ENCODE assay signal across 39 cellular contexts in the genomic region with DNA sequence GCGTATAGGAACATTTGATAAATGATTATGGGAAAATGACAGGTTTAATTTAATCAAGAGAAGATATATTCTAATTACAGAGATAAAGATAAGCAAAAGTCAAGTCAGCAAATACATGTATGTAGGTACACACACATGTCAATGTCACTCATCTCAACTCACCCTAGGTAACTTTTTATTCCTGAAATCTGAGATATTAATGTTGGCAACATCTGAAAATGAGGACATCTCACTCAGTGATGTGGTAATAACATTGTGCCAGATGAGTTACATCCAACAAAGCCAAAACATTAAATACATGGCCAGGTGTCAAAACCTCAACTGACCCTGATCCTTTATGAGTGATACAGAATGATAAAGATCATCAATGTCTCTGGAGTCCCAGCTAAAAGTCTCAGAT.
"Had no signal": no experiment of that assay in that cellular context is flagged by ENCODE, and none has a peak within 500 bp of the region (broad histone marks: within the 10 kb centered on the region; RNA-seq: fewer than 3 reads in every experiment).

No MANE protein-coding gene starts in this region.

- H3K9me3 ChIP-seq: adrenal gland, ascending aorta, body of pancreas, breast epithelium had no signal

- ATAC-seq: activated naive CD4-positive, alpha-beta T cell treated with anti-CD3 and anti-CD28 coated beads, Interleukin-2, amount 50 U/mL, for 72 hours; activated naive CD8-positive, alpha-beta T cell treated with anti-CD3 and anti-CD28 coated beads, Interleukin-2, amount 50 U/mL, for 24 hours; activated T-cell treated with anti-CD3 and anti-CD28 coated beads, Interleukin-2, amount 50 U/mL, for 4 hours; activated T-cell treated with anti-CD3 and anti-CD28 coated beads, Interleukin-2, amount 50 U/mL, for 72 hours; activated T-helper 17 cell treated with anti-CD3 and anti-CD28 coated beads, Interleukin-2, amount 50 U/mL, for 72 hours; body of pancreas had no signal

- H3K4me1 Mint-ChIP-seq: activated naive CD4-positive, alpha-beta T cell treated with anti-CD3 and anti-CD28 coated beads, Interleukin-2, amount 10 ng/mL, durations not matched to agents 7 days and 5 days; activated naive CD4-positive, alpha-beta T cell treated with anti-CD3 and anti-CD28 coated beads, Interleukin-2, amount 50 U/mL, for 24 hours; activated naive CD8-positive, alpha-beta T cell treated with anti-CD3 and anti-CD28 coated beads for 36 hours; activated naive CD8-positive, alpha-beta T cell treated with anti-CD3 and anti-CD28 coated beads, Interleukin-2, amount 10 ng/mL, durations not matched to agents 7 days and 5 days; activated naive CD8-positive, alpha-beta T cell treated with anti-CD3 and anti-CD28 coated beads, Interleukin-2, amount 50 U/mL, for 24 hours; activated T-helper 17 cell treated with anti-CD3 and anti-CD28 coated beads, Interleukin-2, amount 50 U/mL, for 72 hours; brain; central memory CD8-positive, alpha-beta T cell had no signal

- H3K36me3 Mint-ChIP-seq: activated naive CD4-positive, alpha-beta T cell treated with anti-CD3 and anti-CD28 coated beads, Interleukin-2, amount 10 ng/mL, durations not matched to agents 7 days and 5 days; activated naive CD4-positive, alpha-beta T cell treated with anti-CD3 and anti-CD28 coated beads, Interleukin-2, amount 50 U/mL, for 24 hours; activated naive CD4-positive, alpha-beta T cell treated with anti-CD3 and anti-CD28 coated beads, Interleukin-2, amount 50 U/mL, for 72 hours; activated naive CD8-positive, alpha-beta T cell; activated naive CD8-positive, alpha-beta T cell treated with anti-CD3 and anti-CD28 coated beads for 36 hours; activated naive CD8-positive, alpha-beta T cell treated with anti-CD3 and anti-CD28 coated beads, Interleukin-2, amount 10 ng/mL, durations not matched to agents 7 days and 5 days had no signal

- H3K9me3 Mint-ChIP-seq: activated naive CD4-positive, alpha-beta T cell treated with anti-CD3 and anti-CD28 coated beads for 36 hours; activated naive CD4-positive, alpha-beta T cell treated with anti-CD3 and anti-CD28 coated beads, Interleukin-2, amount 10 ng/mL, durations not matched to agents 7 days and 5 days; activated naive CD4-positive, alpha-beta T cell treated with anti-CD3 and anti-CD28 coated beads, Interleukin-2, amount 50 U/mL, for 24 hours; activated naive CD4-positive, alpha-beta T cell treated with anti-CD3 and anti-CD28 coated beads, Interleukin-2, amount 50 U/mL, for 72 hours; activated naive CD8-positive, alpha-beta T cell treated with anti-CD3 and anti-CD28 coated beads for 36 hours; activated naive CD8-positive, alpha-beta T cell treated with anti-CD3 and anti-CD28 coated beads, Interleukin-2, amount 10 ng/mL, durations not matched to agents 7 days and 5 days; activated naive CD8-positive, alpha-beta T cell treated with anti-CD3 and anti-CD28 coated beads, Interleukin-2, amount 50 U/mL, for 24 hours; activated T-cell treated with anti-CD3 and anti-CD28 coated beads, Interleukin-2, amount 50 U/mL, for 24 hours; activated T-cell treated with anti-CD3 and anti-CD28 coated beads, Interleukin-2, amount 50 U/mL, for 4 hours; activated T-cell treated with anti-CD3 and anti-CD28 coated beads, Interleukin-2, amount 50 U/mL, for 72 hours; activated T-helper 1 cell treated with anti-CD3 and anti-CD28 coated beads, Interleukin-12 subunit alpha, Interleukin-12 subunit beta, Interleukin-2, Interleukin-4 antibody, amounts not matched to agents 30 ng/mL and 10 ng/mL and 1 ng/mL, durations not matched to agents 14 hours and 24 hours and 36 hours; activated T-helper 17 cell treated with anti-CD3 and anti-CD28 coated beads, Interleukin-2, amount 50 U/mL, for 72 hours; activated T-helper 2 cell treated with anti-CD3 and anti-CD28 coated beads, Interferon-gamma antibody, Interleukin-2, Interleukin-4, amounts not matched to agents 10 μg/mL and 5 μg/mL and 100 μg/mL, durations not matched to agents 14 hours and 24 hours and 36 hours; central memory CD8-positive, alpha-beta T cell had no signal

- H3K36me3 ChIP-seq: adrenal gland, ascending aorta, brain microvascular endothelial cell, breast epithelium, cardiac muscle cell had no signal

- FAIRE-seq: bronchial epithelial cell had no signal

- H3K4me3 ChIP-seq: adrenal gland, ascending aorta, body of pancreas, breast epithelium, cardiac muscle cell had no signal

- H3K4me1 ChIP-seq: adrenal gland, ascending aorta, body of pancreas, breast epithelium had no signal

- DNase-seq: activated effector memory CD4-positive, alpha-beta T cell treated with anti-CD3 and anti-CD28 coated beads, Interleukin-2, amount 50 U/mL, for 16 hours; activated effector memory CD4-positive, alpha-beta T cell treated with Interleukin-2 at 50 U/mL for 16 hours; activated gamma-delta T cell; activated gamma-delta T cell treated with Interleukin-2 at 50 U/mL for 16 hours; activated naive CD4-positive, alpha-beta T cell; activated naive CD4-positive, alpha-beta T cell treated with anti-CD3 and anti-CD28 coated beads for 36 hours; activated naive CD4-positive, alpha-beta T cell treated with anti-CD3 and anti-CD28 coated beads, Interleukin-2, amount 10 ng/mL, durations not matched to agents 7 days and 5 days; activated naive CD4-positive, alpha-beta T cell treated with anti-CD3 and anti-CD28 coated beads, Interleukin-2, amount 50 U/mL, for 16 hours; activated naive CD4-positive, alpha-beta T cell treated with Interleukin-2 at 50 U/mL for 16 hours; activated naive CD8-positive, alpha-beta T cell treated with anti-CD3 and anti-CD28 coated beads for 36 hours; activated naive CD8-positive, alpha-beta T cell treated with anti-CD3 and anti-CD28 coated beads, Interleukin-2, amount 10 ng/mL, durations not matched to agents 7 days and 5 days; activated naive CD8-positive, alpha-beta T cell treated with anti-CD3 and anti-CD28 coated beads, Interleukin-2, amount 50 U/mL, for 24 hours; activated T-cell treated with anti-CD3 and anti-CD28 coated beads, Interleukin-2, amount 50 U/mL, for 1 hour; activated T-cell treated with anti-CD3 and anti-CD28 coated beads, Interleukin-2, amount 50 U/mL, for 24 hours; activated T-cell treated with anti-CD3 and anti-CD28 coated beads, Interleukin-2, amount 50 U/mL, for 4 hours; activated T-cell treated with anti-CD3 and anti-CD28 coated beads, Interleukin-2, amount 50 U/mL, for 48 hours; activated T-cell treated with anti-CD3 and anti-CD28 coated beads, Interleukin-2, amount 50 U/mL, for 72 hours; adrenal gland; amniotic stem cell; amygdala; anterior cingulate cortex; aorta; body of pancreas; brain microvascular endothelial cell; caudate nucleus; central memory CD4-positive, alpha-beta T cell; cerebellar nuclear complex had no signal

- H3K27me3 Mint-ChIP-seq: activated naive CD4-positive, alpha-beta T cell treated with anti-CD3 and anti-CD28 coated beads, Interleukin-2, amount 10 ng/mL, durations not matched to agents 7 days and 5 days; activated naive CD4-positive, alpha-beta T cell treated with anti-CD3 and anti-CD28 coated beads, Interleukin-2, amount 50 U/mL, for 24 hours; activated naive CD8-positive, alpha-beta T cell; activated naive CD8-positive, alpha-beta T cell treated with anti-CD3 and anti-CD28 coated beads for 36 hours; activated naive CD8-positive, alpha-beta T cell treated with anti-CD3 and anti-CD28 coated beads, Interleukin-2, amount 10 ng/mL, durations not matched to agents 7 days and 5 days; activated naive CD8-positive, alpha-beta T cell treated with anti-CD3 and anti-CD28 coated beads, Interleukin-2, amount 50 U/mL, for 24 hours; activated T-helper 17 cell treated with anti-CD3 and anti-CD28 coated beads, Interleukin-2, amount 50 U/mL, for 72 hours; brain; central memory CD8-positive, alpha-beta T cell had no signal

- H3K4me3 Mint-ChIP-seq: activated naive CD4-positive, alpha-beta T cell treated with anti-CD3 and anti-CD28 coated beads for 36 hours; activated naive CD4-positive, alpha-beta T cell treated with anti-CD3 and anti-CD28 coated beads, Interleukin-2, amount 10 ng/mL, durations not matched to agents 7 days and 5 days; activated naive CD4-positive, alpha-beta T cell treated with anti-CD3 and anti-CD28 coated beads, Interleukin-2, amount 50 U/mL, for 24 hours; activated naive CD8-positive, alpha-beta T cell; activated naive CD8-positive, alpha-beta T cell treated with anti-CD3 and anti-CD28 coated beads for 36 hours; activated naive CD8-positive, alpha-beta T cell treated with anti-CD3 and anti-CD28 coated beads, Interleukin-2, amount 10 ng/mL, durations not matched to agents 7 days and 5 days; activated naive CD8-positive, alpha-beta T cell treated with anti-CD3 and anti-CD28 coated beads, Interleukin-2, amount 50 U/mL, for 24 hours; activated T-cell treated with anti-CD3 and anti-CD28 coated beads, Interleukin-2, amount 50 U/mL, for 24 hours; activated T-cell treated with anti-CD3 and anti-CD28 coated beads, Interleukin-2, amount 50 U/mL, for 4 hours; activated T-cell treated with anti-CD3 and anti-CD28 coated beads, Interleukin-2, amount 50 U/mL, for 72 hours; activated T-helper 1 cell treated with anti-CD3 and anti-CD28 coated beads, Interleukin-12 subunit alpha, Interleukin-12 subunit beta, Interleukin-2, Interleukin-4 antibody, amounts not matched to agents 30 ng/mL and 10 ng/mL and 1 ng/mL, durations not matched to agents 14 hours and 24 hours and 36 hours; activated T-helper 17 cell treated with anti-CD3 and anti-CD28 coated beads, Interleukin-2, amount 50 U/mL, for 72 hours; brain; central memory CD8-positive, alpha-beta T cell had no signal

- H3K27ac Mint-ChIP-seq: activated naive CD4-positive, alpha-beta T cell treated with anti-CD3 and anti-CD28 coated beads for 36 hours; activated naive CD4-positive, alpha-beta T cell treated with anti-CD3 and anti-CD28 coated beads, Interleukin-2, amount 10 ng/mL, durations not matched to agents 7 days and 5 days; activated naive CD4-positive, alpha-beta T cell treated with anti-CD3 and anti-CD28 coated beads, Interleukin-2, amount 50 U/mL, for 24 hours; activated naive CD4-positive, alpha-beta T cell treated with anti-CD3 and anti-CD28 coated beads, Interleukin-2, amount 50 U/mL, for 72 hours; activated naive CD8-positive, alpha-beta T cell; activated naive CD8-positive, alpha-beta T cell treated with anti-CD3 and anti-CD28 coated beads for 36 hours; activated naive CD8-positive, alpha-beta T cell treated with anti-CD3 and anti-CD28 coated beads, Interleukin-2, amount 10 ng/mL, durations not matched to agents 7 days and 5 days; activated naive CD8-positive, alpha-beta T cell treated with anti-CD3 and anti-CD28 coated beads, Interleukin-2, amount 50 U/mL, for 24 hours; activated T-cell treated with anti-CD3 and anti-CD28 coated beads, Interleukin-2, amount 50 U/mL, for 24 hours; activated T-cell treated with anti-CD3 and anti-CD28 coated beads, Interleukin-2, amount 50 U/mL, for 72 hours; activated T-helper 1 cell treated with anti-CD3 and anti-CD28 coated beads, Interleukin-12 subunit alpha, Interleukin-12 subunit beta, Interleukin-2, Interleukin-4 antibody, amounts not matched to agents 30 ng/mL and 10 ng/mL and 1 ng/mL, durations not matched to agents 14 hours and 24 hours and 36 hours; activated T-helper 17 cell treated with anti-CD3 and anti-CD28 coated beads, Interleukin-2, amount 50 U/mL, for 72 hours; activated T-helper 2 cell treated with anti-CD3 and anti-CD28 coated beads, Interferon-gamma antibody, Interleukin-2, Interleukin-4, amounts not matched to agents 10 μg/mL and 5 μg/mL and 100 μg/mL, durations not matched to agents 14 hours and 24 hours and 36 hours; brain had no signal

- H3K27me3 ChIP-seq: ascending aorta, body of pancreas, brain microvascular endothelial cell, cardiac muscle cell had no signal

- H3K27ac ChIP-seq: adrenal gland, ascending aorta, body of pancreas, brain microvascular endothelial cell, breast epithelium, cardiac muscle cell had no signal
